ENCODE assay signal across 21 cellular contexts in genomic region chr6:169968541-169969270, GRCh38.
DNase-seq lines count a peak whose midpoint lies in the region; ATAC-seq and TF ChIP-seq lines count a peak whose summit lies in the region.
"Had no signal": no experiment of that assay in that cellular context is flagged by ENCODE, and none has a peak within 500 bp of the region (broad histone marks: within the 10 kb centered on the region; RNA-seq: fewer than 3 reads in every experiment).

No MANE protein-coding gene starts in this region.

- no peaks in the 10 kb centered on the region for H4K20me1 ChIP-seq in osteoblast (ENCODE audit: insufficient read depth, low read length)

- no peak overlapping the region for H3K4me3 ChIP-seq in LNCaP clone FGC (ENCODE audit: low read depth, low read length)
- H3K4me3 ChIP-seq in heart right ventricle = no peak overlapping the region
- no peak overlapping the region for H3K4me3 ChIP-seq in osteoblast (ENCODE audit: insufficient read depth, low read length)

- H3K27me3 ChIP-seq in heart right ventricle (no peaks in the 10 kb centered on the region), osteoblast (ENCODE audit: insufficient read depth, low read length) (no peaks in the 10 kb centered on the region)

- H2AFZ ChIP-seq in osteoblast (ENCODE audit: low read length) = no peak overlapping the region

- TF ChIP-seq CTCF in LNCaP clone FGC (IDR thresholded peaks at IDR 0.05; ENCODE audit: control insufficient read depth, extremely low read depth, insufficient read depth) (peak; percentile 20; the same call in 1 of the 2 replicates), heart right ventricle (IDR thresholded peaks at IDR 0.05) (peak in 2 of 9 donors; percentile 22 to 39), osteoblast (IDR thresholded peaks at IDR 0.05; ENCODE audit: extremely low read depth, low read depth, low read length) (no peak)

- H3K36me3 ChIP-seq in heart right ventricle = no peaks in the 10 kb centered on the region
- no peaks in the 10 kb centered on the region for H3K36me3 ChIP-seq in osteoblast (ENCODE audit: insufficient read depth, low read length)

- H3K4me1 ChIP-seq in heart right ventricle (no peaks in the 10 kb centered on the region), osteoblast (ENCODE audit: insufficient read depth, low read length) (no peaks in the 10 kb centered on the region)

- DNase-seq in Daoy (ENCODE audit: low read depth) (peak; percentile 3), LNCaP clone FGC (ENCODE audit: low read depth) (no peak), heart right ventricle (peak in 1 of 2 donors; percentile 20), osteoblast (ENCODE audit: insufficient read length, low spot score, missing footprints) (peak; percentile 61), substantia nigra (lab: John Stamatoyannopoulos, UW) (no peak), activated gamma-delta T cell treated with Interleukin-2 at 50 U/mL for 16 hours (no peak), NCI-H128 (lab: John Stamatoyannopoulos, UW; ENCODE audit: unreplicated experiment) (no peak)
- DNase-seq: activated CD4-positive, alpha-beta T cell treated with anti-CD3 and anti-CD28 coated beads, Interleukin-2, amount 10 ng/mL, durations not matched to agents 24 days and 14 days; activated naive CD4-positive, alpha-beta T cell; amniotic stem cell; CD4-positive, alpha-beta memory T cell; DMS153; GDM1; left colon; NCI-H187; NCI-H226; NCI-H82; stimulated activated CD4-positive, alpha-beta T cell treated with anti-CD3 and anti-CD28 coated beads, Interleukin-1b, Interleukin-23, amount 100 ng/mL, for 48 hours; T-helper 17 cell had no signal

- ATAC-seq in heart right ventricle = peak in 7 of 8 donors; percentile 59 to 86 (median 65)
- ATAC-seq: left colon; naive thymus-derived CD4-positive, alpha-beta T cell; stimulated activated memory B cell treated with anti-CD40 and anti-IgM and Interleukin-4, amounts not matched to agents 10 μg/mL and 1 μg/mL and 100 μg/mL, for 72 hours; T-helper 17 cell had no signal

- no peak overlapping the region for H3K4me2 ChIP-seq in osteoblast (ENCODE audit: insufficient read depth, low read length)

- H3K9me3 ChIP-seq in heart right ventricle (no peaks in the 10 kb centered on the region), osteoblast (ENCODE audit: low read depth, low read length) (no peaks in the 10 kb centered on the region)

- no peak overlapping the region for H3K27ac ChIP-seq in heart right ventricle
- H3K27ac ChIP-seq in osteoblast (ENCODE audit: low read depth, low read length) = no peak overlapping the region
- no peak overlapping the region for H3K27ac ChIP-seq in substantia nigra (ENCODE audit: low read depth, low read length, poor library complexity, severe bottlenecking)

- H3K79me2 ChIP-seq in osteoblast (ENCODE audit: insufficient read depth, low read length) = no peaks in the 10 kb centered on the region

- 77 to 79% methylated on average over 15 of the region's 15 CpGs for WGBS in heart right ventricle, 2 donors

- intact Hi-C loops in heart right ventricle (cut with DNase I) = loop anchor here in 8 of 10 donors (2.0 to 10.0 kb wide), 9 partner anchors 74 to 556 kb away; partner anchors contain the start of gene DLL1 (in 3 of the 8)

Comparison
In these comparisons a context has a peak if more than half of its experiments do, and no peak if none do; other contexts are left out.
1. DNase-seq: peak in Daoy (single experiment) and osteoblast (single experiment); none in LNCaP clone FGC (single experiment), substantia nigra (0 of 49), activated gamma-delta T cell treated with Interleukin-2 at 50 U/mL for 16 hours (single experiment) and NCI-H128 (single experiment).